ENCODE assay signal across 1 cellular context in genomic region chr20:36499723-36500501, GRCh38.
TF ChIP-seq lines count a peak whose summit lies in the region.

No MANE protein-coding gene starts in this region.

TF ChIP-seq in SK-N-SH, 30 proteins besides CTCF, POLR2A, EP300 and RAD21 (continued from another document):
- TF ChIP-seq ZBTB33 (IDR thresholded peaks at IDR 0.05; ENCODE audit: borderline replicate concordance, low read depth) (no peak), GATA2 (CRISPR knock-in tag; IDR thresholded peaks at IDR 0.05) (no peak), MAX (IDR thresholded peaks at IDR 0.05; ENCODE audit: low read depth) (peak; percentile 39; the same call in 1 of the 2 replicates), TEAD4 (IDR thresholded peaks at IDR 0.05; ENCODE audit: borderline replicate concordance, insufficient read depth) (no peak), EZH2phosphoT487 (IDR thresholded peaks at IDR 0.05; ENCODE audit: borderline replicate concordance, low read depth) (no peak), YY1 (IDR thresholded peaks at IDR 0.05; ENCODE audit: low read depth) (no peak), SMC3 (IDR thresholded peaks at IDR 0.05; ENCODE audit: low read depth, low read length) (no peak), RFX5 (IDR thresholded peaks at IDR 0.05; ENCODE audit: low read length) (no peak), POLR2AphosphoS5 (IDR thresholded peaks at IDR 0.05; ENCODE audit: low read depth, low read length) (no peak), FOXM1 (IDR thresholded peaks at IDR 0.05; ENCODE audit: low read depth) (no peak), FOSL2 (IDR thresholded peaks at IDR 0.05; ENCODE audit: borderline replicate concordance, low read depth) (peak; percentile 58; the same call in 1 of the 2 replicates), ELF1 (IDR thresholded peaks at IDR 0.05) (no peak), NRF1 (IDR thresholded peaks at IDR 0.05; ENCODE audit: low read depth, low read length) (no peak), NFIC (IDR thresholded peaks at IDR 0.05; ENCODE audit: borderline replicate concordance) (no peak), GABPA (IDR thresholded peaks at IDR 0.05; ENCODE audit: low read depth) (no peak), CHD2 (IDR thresholded peaks at IDR 0.05; ENCODE audit: low read length, partially characterized antibody) (no peak), TCF12 (IDR thresholded peaks at IDR 0.05) (peak; percentile 49; the same call in 1 of the 2 replicates), TAF1 (IDR thresholded peaks at IDR 0.05; ENCODE audit: borderline replicate concordance, low read depth, low read length) (no peak), RXRA (IDR thresholded peaks at IDR 0.05; ENCODE audit: borderline replicate concordance, low read depth) (peak; percentile 33; the same call in 1 of the 2 replicates)
- TF ChIP-seq, protein P1, sequence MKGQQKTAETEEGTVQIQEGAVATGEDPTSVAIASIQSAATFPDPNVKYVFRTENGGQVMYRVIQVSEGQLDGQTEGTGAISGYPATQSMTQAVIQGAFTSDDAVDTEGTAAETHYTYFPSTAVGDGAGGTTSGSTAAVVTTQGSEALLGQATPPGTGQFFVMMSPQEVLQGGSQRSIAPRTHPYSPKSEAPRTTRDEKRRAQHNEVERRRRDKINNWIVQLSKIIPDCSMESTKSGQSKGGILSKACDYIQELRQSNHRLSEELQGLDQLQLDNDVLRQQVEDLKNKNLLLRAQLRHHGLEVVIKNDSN (IDR thresholded peaks at IDR 0.05; ENCODE audit: borderline replicate concordance, low read depth) = no peak
TF ChIP-seq in SK-N-SH: peak in this region for 6.
